ENCODE assay signal across 1 cellular context in genomic region chr19:11987405-11988231, GRCh38.
A peak's percentile ranks its signal among the peaks of the same experiment; 100 is the strongest.
TF ChIP-seq lines count a peak whose summit lies in the region.

No MANE protein-coding gene starts in this region.

TF ChIP-seq in H1, 55 proteins besides CTCF, POLR2A, EP300 and RAD21 (continued from another document):
- TF ChIP-seq RNF2 (IDR thresholded peaks at IDR 0.05; ENCODE audit: borderline replicate concordance, low read depth, low read length, missing control alignments, poor library complexity, severe bottlenecking): no peak
- 0 out of 2 replicates have a peak, but pooled peaks have one; percentile 38 for TF ChIP-seq ATF2 (IDR thresholded peaks at IDR 0.05; ENCODE audit: low read length)
- 0 out of 2 replicates have a peak, but pooled peaks have one; percentile 47 for TF ChIP-seq GTF2F1 (IDR thresholded peaks at IDR 0.05; ENCODE audit: borderline replicate concordance, low read depth, low read length)
- no peak for TF ChIP-seq GABPA (IDR thresholded peaks at IDR 0.05; ENCODE audit: borderline replicate concordance, insufficient read depth, low read length)
- TF ChIP-seq SAP30 (IDR thresholded peaks at IDR 0.05; ENCODE audit: insufficient read depth, insufficient replicate concordance, low read length): no peak
- peak; percentile 93 for TF ChIP-seq POLR2AphosphoS5 (IDR thresholded peaks at IDR 0.05; ENCODE audit: low read depth, low read length)
- TF ChIP-seq TAF7 (optimal IDR thresholded peaks at IDR 0.05; ENCODE audit: borderline replicate concordance, low read depth, low read length): peak; percentile 92
TF ChIP-seq in H1: peak in this region for 12.
